20 cellular contexts compared by ENCODE assay signal in the genomic region with DNA sequence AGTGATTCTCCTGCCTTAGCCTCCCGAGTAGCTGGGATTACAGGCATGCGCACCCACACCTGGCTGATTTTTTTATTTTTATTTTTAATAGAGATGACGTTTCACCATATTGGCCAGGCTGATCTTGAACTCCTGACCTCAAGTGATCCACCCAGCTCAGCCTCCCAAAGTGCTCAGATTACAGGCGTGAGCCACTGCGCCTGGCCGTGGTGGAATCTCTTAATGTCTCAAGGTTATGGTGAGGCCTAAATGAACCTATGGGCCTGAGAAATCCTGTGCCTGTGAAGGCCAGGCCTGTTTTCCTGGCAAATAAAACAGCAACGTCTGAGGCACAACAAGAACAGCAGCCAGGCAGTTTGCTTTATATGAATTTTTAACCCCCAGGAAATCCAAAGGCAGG.
DNase-seq lines count a peak whose midpoint lies in the region; TF ChIP-seq lines count a peak whose summit lies in the region.
"Had no signal": no experiment of that assay in that cellular context is flagged by ENCODE, and none has a peak within 500 bp of the region (broad histone marks: within the 10 kb centered on the region; RNA-seq: fewer than 3 reads in every experiment).

No MANE protein-coding gene starts in this region.

- H3K4me3 Mint-ChIP-seq in endodermal cell (no peak overlapping the region), type B pancreatic cell (no peak overlapping the region)
- H3K4me3 Mint-ChIP-seq: HFFc6 had no signal

- H3K27ac ChIP-seq in endodermal cell (ENCODE audit: low read depth, low read length): no peak overlapping the region
- H3K27ac ChIP-seq in mesenchymal stem cell (ENCODE audit: low read length, poor library complexity, severe bottlenecking): no peak overlapping the region
- peak overlapping the region; percentile 69 for H3K27ac ChIP-seq in rectal smooth muscle tissue (ENCODE audit: low read depth, low read length)
- H3K27ac ChIP-seq: KMS-11 had no signal

- no peak for TF ChIP-seq CTCF in endodermal cell (conservative IDR thresholded peaks at IDR 0.05)
- no peak for TF ChIP-seq CTCF in type B pancreatic cell (conservative IDR thresholded peaks at IDR 0.05)

- H3K9me3 ChIP-seq in endodermal cell (ENCODE audit: control insufficient read depth, low read length) (no peaks in the 10 kb centered on the region), mesenchymal stem cell (ENCODE audit: control insufficient read depth, low read length) (no peaks in the 10 kb centered on the region)

- H4K91ac ChIP-seq in mesenchymal stem cell (ENCODE audit: low read length): no peak overlapping the region

- H4K8ac ChIP-seq in mesenchymal stem cell (ENCODE audit: low read length): no peak overlapping the region

- peaks cover 1% of the 10 kb centered on the region for H3K27me3 Mint-ChIP-seq in endodermal cell (ENCODE audit: insufficient read depth)
- no peaks in the 10 kb centered on the region for H3K27me3 Mint-ChIP-seq in type B pancreatic cell

- no peak overlapping the region for H3K27ac Mint-ChIP-seq in endodermal cell
- peak overlapping the region; percentile 61 for H3K27ac Mint-ChIP-seq in type B pancreatic cell
- H3K27ac Mint-ChIP-seq: HFFc6 had no signal

- H3K27me3 ChIP-seq in endodermal cell (ENCODE audit: control insufficient read depth, insufficient read depth, low read length, poor library complexity, severe bottlenecking): no peaks in the 10 kb centered on the region
- peaks cover 0 to 4% of the 10 kb centered on the region in 2 experiments for H3K27me3 ChIP-seq in mesenchymal stem cell (ENCODE audit: control insufficient read depth in 1 of 2, insufficient read depth in 1 of 2, low read length in 2 of 2)
- H3K27me3 ChIP-seq in rectal smooth muscle tissue (ENCODE audit: control insufficient read depth, insufficient read depth, low read length): no peaks in the 10 kb centered on the region

- H3K18ac ChIP-seq in mesenchymal stem cell (ENCODE audit: low read depth in 1 of 2, low read length in 2 of 2): no peak overlapping the region

- H3K36me3 Mint-ChIP-seq in endodermal cell (ENCODE audit: low read depth) (no peaks in the 10 kb centered on the region), type B pancreatic cell (no peaks in the 10 kb centered on the region)

- H3K4me1 ChIP-seq in endodermal cell (ENCODE audit: control insufficient read depth, insufficient read depth, low read length) (no peaks in the 10 kb centered on the region), mesenchymal stem cell (ENCODE audit: control insufficient read depth, insufficient read depth, low read depth, low read length) (peaks cover 44% of the 10 kb centered on the region), rectal smooth muscle tissue (ENCODE audit: control insufficient read depth, insufficient read depth, low read length) (peaks cover 24% of the 10 kb centered on the region)

- peak overlapping the region; percentile 54 for H2AK5ac ChIP-seq in mesenchymal stem cell (ENCODE audit: low read length, severe bottlenecking)

- H2BK15ac ChIP-seq in mesenchymal stem cell (ENCODE audit: low read depth, poor library complexity, severe bottlenecking): no peak overlapping the region

- H3K79me1 ChIP-seq in mesenchymal stem cell (replicated peaks; ENCODE audit: low read length, poor library complexity, severe bottlenecking): no peaks in the 10 kb centered on the region

- no peak overlapping the region for H3K14ac ChIP-seq in mesenchymal stem cell (ENCODE audit: low read length in 2 of 2)

- H3K36me3 ChIP-seq in endodermal cell (ENCODE audit: control insufficient read depth, insufficient read depth, low read length) (no peaks in the 10 kb centered on the region), mesenchymal stem cell (ENCODE audit: control insufficient read depth in 1 of 2, insufficient read depth in 2 of 2, low read depth in 1 of 2, low read length in 2 of 2) (no peaks in the 10 kb centered on the region), rectal smooth muscle tissue (ENCODE audit: control insufficient read depth, insufficient read depth, low read length) (no peaks in the 10 kb centered on the region)

- H3K9ac ChIP-seq in endodermal cell (ENCODE audit: extremely low read depth, low read length, poor library complexity, severe bottlenecking) (no peak overlapping the region), mesenchymal stem cell (ENCODE audit: low read length) (no peak overlapping the region), rectal smooth muscle tissue (ENCODE audit: low read length) (no peak overlapping the region)
- H3K9ac ChIP-seq: KMS-11 had no signal

- no peak overlapping the region for H2BK120ac ChIP-seq in mesenchymal stem cell (ENCODE audit: low read depth, low read length)

- H2BK12ac ChIP-seq in mesenchymal stem cell (ENCODE audit: low read length in 2 of 2): no peak overlapping the region

- WGBS in endodermal cell (ENCODE audit: insufficient coverage in 1 of 2, insufficient read length in 1 of 2), 2 experiments: 92 to 97% methylated on average over 5 to 7 of the region's 7 CpGs
- WGBS in mesenchymal stem cell: 92% methylated on average over 5 of the region's 7 CpGs

- H2AFZ ChIP-seq in mesenchymal stem cell (ENCODE audit: low read depth, low read length): no peak overlapping the region

- no peak overlapping the region for H3K23ac ChIP-seq in mesenchymal stem cell (ENCODE audit: low read length in 2 of 2)

- no peak overlapping the region for H3K4me3 ChIP-seq in endodermal cell (ENCODE audit: low read length)
- no peak overlapping the region for H3K4me3 ChIP-seq in mesenchymal stem cell (ENCODE audit: insufficient read depth in 1 of 2, low read depth in 1 of 2, low read length in 2 of 2)
- H3K4me3 ChIP-seq in rectal smooth muscle tissue (ENCODE audit: low read length): no peak overlapping the region

- H3K4me2 ChIP-seq in mesenchymal stem cell (ENCODE audit: low read length, poor library complexity, severe bottlenecking): no peak overlapping the region
- H3K4me2 ChIP-seq: KMS-11 had no signal

- H3K9me3 Mint-ChIP-seq in endodermal cell: no peaks in the 10 kb centered on the region
- H3K9me3 Mint-ChIP-seq in type B pancreatic cell: no peaks in the 10 kb centered on the region
- H3K9me3 Mint-ChIP-seq: HFFc6 had no signal

- peaks cover 10% of the 10 kb centered on the region for H3K4me1 Mint-ChIP-seq in endodermal cell
- peaks cover 53% of the 10 kb centered on the region for H3K4me1 Mint-ChIP-seq in type B pancreatic cell (ENCODE audit: unreplicated experiment)

- H3K4ac ChIP-seq in mesenchymal stem cell (ENCODE audit: low read depth in 1 of 2, low read length in 2 of 2): no peak overlapping the region

- H2BK5ac ChIP-seq in mesenchymal stem cell (ENCODE audit: low read depth, low read length, poor library complexity, severe bottlenecking): no peak overlapping the region

- DNase-seq in endodermal cell (peak; percentile 22), mesenchymal stem cell (no peak), type B pancreatic cell (ENCODE audit: extremely low spot score, unreplicated experiment) (no peak), 8988T (no peak), NCI-H1105 (lab: John Stamatoyannopoulos, UW) (no peak)
- no peak for DNase-seq in stimulated activated CD8-positive, alpha-beta memory T cell treated with anti-CD3 and anti-CD28 coated beads, Interleukin-4, amount 100 ng/mL, for 48 hours
- DNase-seq: ACHN, C1 segment of cervical spinal cord, DMS79, HFFc6, MV-4-11, NCI-H1417, NCI-H187, NCI-H2107, NCI-H510A, NCI-H82, OCI-M1, SHP77 treated with DMSO at 0.1 percent for 48 hours had no signal
